ENCODE assay signal across 8 cellular contexts in the genomic region with DNA sequence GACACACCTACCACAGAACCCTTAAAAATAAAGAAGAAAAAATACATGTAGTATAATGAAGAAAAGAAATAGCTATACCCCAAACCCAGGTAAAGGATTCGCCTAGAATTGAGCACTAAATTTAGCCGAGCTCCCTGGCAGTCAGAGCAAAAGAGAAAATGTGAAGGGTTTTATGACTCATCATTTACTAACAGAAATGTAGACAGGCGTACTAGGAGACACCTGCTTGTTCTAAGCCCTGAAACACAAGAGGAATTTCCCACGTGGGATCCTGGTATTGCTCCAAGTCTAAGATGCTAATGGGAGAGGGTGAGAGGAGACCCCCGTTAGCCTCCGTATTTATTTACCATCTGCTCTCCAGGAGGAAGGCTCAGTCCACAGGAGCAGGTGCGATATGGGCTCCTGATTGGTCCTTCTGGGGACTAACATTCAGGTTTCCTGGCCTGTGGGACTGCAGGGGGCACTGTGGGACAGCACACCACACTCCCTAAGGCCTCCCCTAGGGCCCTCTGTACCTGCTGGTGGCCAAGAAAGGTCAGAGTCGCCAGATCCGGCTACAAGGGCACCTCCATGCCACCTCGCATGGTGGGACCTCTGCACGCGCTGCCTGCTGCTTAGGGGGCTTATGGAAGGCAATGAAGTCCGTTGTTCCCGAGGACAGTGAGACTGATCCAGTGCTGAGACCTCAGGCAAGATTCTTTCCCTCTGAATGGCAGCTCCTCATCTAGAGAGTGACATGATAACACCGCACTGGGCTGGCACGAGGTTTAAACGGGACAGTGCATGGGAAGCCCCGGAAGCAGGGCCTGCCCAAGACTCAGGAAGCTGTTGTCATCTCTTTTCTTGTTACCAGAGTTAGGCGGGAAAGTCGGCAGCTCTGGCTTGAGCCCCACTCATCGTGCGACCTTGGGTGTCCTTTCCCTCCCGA. TPM values are rescaled to one million over a fixed set of nuclear protein-coding genes. Genes with fewer than 3 reads are reported as not detected.
DNase-seq lines count a peak whose midpoint lies in the region; ATAC-seq, FAIRE-seq and TF ChIP-seq lines count a peak whose summit lies in the region.

No MANE protein-coding gene starts in this region.

- H3K27me3 Mint-ChIP-seq in brain: no peaks in the 10 kb centered on the region

- FAIRE-seq in GM12892 (lab: Jason Lieb, UNC): peak; percentile 72

- ATAC-seq in HG03095 (IDR thresholded peaks at IDR 0.05; ENCODE audit: unreplicated experiment): peak; percentile 66
- ATAC-seq in left colon: peak; percentile 99

- intact Hi-C loops in left colon (cut with DNase I, micrococcal nuclease): no loop called here

- H3K27ac Mint-ChIP-seq in brain: no peak overlapping the region

- TF ChIP-seq POLR2A in GM12892 (IDR thresholded peaks at IDR 0.05; ENCODE audit: low read depth, low read length): no peak

- peaks cover 8 to 26% (median 12%) of the 10 kb centered on the region in 5 experiments for H3K9me3 Mint-ChIP-seq in brain

- H3K27ac ChIP-seq in effector memory CD4-positive, alpha-beta T cell (ENCODE audit: insufficient read depth, low read length, poor library complexity, severe bottlenecking): no peak overlapping the region

- DNase-seq in AG08396 (ENCODE audit: low spot score) (peak; percentile 77), GM12892 (ENCODE audit: insufficient read length) (peak; percentile 54), NCI-H748 (lab: John Stamatoyannopoulos, UW; ENCODE audit: unreplicated experiment) (peak; percentile 72), left colon (peak; percentile 41 to 78), DMS114 treated with DMSO at 0.1 percent for 48 hours (lab: John Stamatoyannopoulos, UW; ENCODE audit: unreplicated experiment) (no peak)
- DNase-seq in effector memory CD4-positive, alpha-beta T cell: no peak

- TF ChIP-seq CTCF in brain (conservative IDR thresholded peaks at IDR 0.05): peak; percentile 54 to 55

- H3K27me3 ChIP-seq in effector memory CD4-positive, alpha-beta T cell (replicated peaks; ENCODE audit: control insufficient read depth, insufficient read depth, low read length, poor library complexity, severe bottlenecking): no peaks in the 10 kb centered on the region

- peaks cover 44% of the 10 kb centered on the region for H3K36me3 Mint-ChIP-seq in brain

- peaks cover 16% of the 10 kb centered on the region for H3K4me1 Mint-ChIP-seq in brain

- no peak overlapping the region for H3K4me3 Mint-ChIP-seq in brain

- no peaks in the 10 kb centered on the region for H3K9me3 ChIP-seq in effector memory CD4-positive, alpha-beta T cell (ENCODE audit: control insufficient read depth, low read length)

- H3K4me1 ChIP-seq in effector memory CD4-positive, alpha-beta T cell (ENCODE audit: control insufficient read depth, insufficient read depth, low read length, poor library complexity, severe bottlenecking): no peaks in the 10 kb centered on the region

- H3K36me3 ChIP-seq in effector memory CD4-positive, alpha-beta T cell (ENCODE audit: control insufficient read depth, insufficient read depth, low read length): no peaks in the 10 kb centered on the region

- no peak overlapping the region for H3K4me3 ChIP-seq in effector memory CD4-positive, alpha-beta T cell (ENCODE audit: insufficient read depth, low read depth, low read length, poor library complexity, severe bottlenecking)

RNA-seq across cellular contexts. Expression of gene KCNC1, which starts 25.8 kb away (rescaled TPM):
- 0.47 TPM for polyA plus RNA-seq in GM12892 (2012; ENCODE audit: missing spikeins)
- 18.9 TPM for polyA plus RNA-seq in brain (ENCODE audit: insufficient read depth, low read depth, low replicate concordance)
- under 1 TPM; 0.37 to 0.50 TPM for total RNA-seq in left colon

RNA-seq across cellular contexts. Expression of gene MYOD1, which starts 41.0 kb away (rescaled TPM):
- polyA plus RNA-seq in GM12892 (2012; ENCODE audit: missing spikeins): not detected
- not detected for polyA plus RNA-seq in brain (ENCODE audit: insufficient read depth, low read depth, low replicate concordance)
- not detected for total RNA-seq in left colon

Comparison
In these comparisons a context has a peak if more than half of its experiments do, and no peak if none do; other contexts are left out.
1. DNase-seq: peak in AG08396 (single experiment), GM12892 (single experiment), NCI-H748 (single experiment) and left colon (2 of 2); none in DMS114 treated with DMSO at 0.1 percent for 48 hours (single experiment) and effector memory CD4-positive, alpha-beta T cell (0 of 3).